ENCODE assay signal across 1 cellular context in the genomic region with DNA sequence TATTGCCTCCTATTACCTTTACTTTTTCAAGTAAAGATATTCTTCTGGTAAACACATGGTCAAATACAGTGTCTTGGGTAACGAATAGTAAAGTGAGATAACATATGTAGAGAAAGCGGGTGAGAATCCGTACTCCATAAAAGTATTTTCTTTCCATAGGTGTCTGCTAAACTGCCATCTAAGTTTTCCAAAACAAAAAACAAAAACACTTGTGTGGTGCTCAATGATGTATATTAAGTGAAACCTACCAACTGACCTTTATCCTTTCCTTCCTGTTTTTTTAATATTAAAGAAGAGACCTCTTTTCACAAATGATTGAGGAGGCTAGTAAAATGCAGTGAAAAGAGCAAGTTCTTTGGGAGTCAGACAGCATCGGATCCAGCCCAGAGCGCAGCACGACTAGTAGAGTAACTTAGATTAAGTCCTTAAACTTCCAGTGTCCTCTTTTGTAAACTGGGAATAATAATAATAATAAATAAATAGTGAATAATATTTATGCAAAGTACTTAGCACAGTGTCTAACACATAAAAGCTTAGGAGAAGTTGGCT.
TF ChIP-seq lines count a peak whose summit lies in the region.

No MANE protein-coding gene starts in this region.

TF ChIP-seq in GM23338, 12 proteins besides CTCF, POLR2A, EP300 and RAD21 (continued from another document):
- TF ChIP-seq, protein P1, sequence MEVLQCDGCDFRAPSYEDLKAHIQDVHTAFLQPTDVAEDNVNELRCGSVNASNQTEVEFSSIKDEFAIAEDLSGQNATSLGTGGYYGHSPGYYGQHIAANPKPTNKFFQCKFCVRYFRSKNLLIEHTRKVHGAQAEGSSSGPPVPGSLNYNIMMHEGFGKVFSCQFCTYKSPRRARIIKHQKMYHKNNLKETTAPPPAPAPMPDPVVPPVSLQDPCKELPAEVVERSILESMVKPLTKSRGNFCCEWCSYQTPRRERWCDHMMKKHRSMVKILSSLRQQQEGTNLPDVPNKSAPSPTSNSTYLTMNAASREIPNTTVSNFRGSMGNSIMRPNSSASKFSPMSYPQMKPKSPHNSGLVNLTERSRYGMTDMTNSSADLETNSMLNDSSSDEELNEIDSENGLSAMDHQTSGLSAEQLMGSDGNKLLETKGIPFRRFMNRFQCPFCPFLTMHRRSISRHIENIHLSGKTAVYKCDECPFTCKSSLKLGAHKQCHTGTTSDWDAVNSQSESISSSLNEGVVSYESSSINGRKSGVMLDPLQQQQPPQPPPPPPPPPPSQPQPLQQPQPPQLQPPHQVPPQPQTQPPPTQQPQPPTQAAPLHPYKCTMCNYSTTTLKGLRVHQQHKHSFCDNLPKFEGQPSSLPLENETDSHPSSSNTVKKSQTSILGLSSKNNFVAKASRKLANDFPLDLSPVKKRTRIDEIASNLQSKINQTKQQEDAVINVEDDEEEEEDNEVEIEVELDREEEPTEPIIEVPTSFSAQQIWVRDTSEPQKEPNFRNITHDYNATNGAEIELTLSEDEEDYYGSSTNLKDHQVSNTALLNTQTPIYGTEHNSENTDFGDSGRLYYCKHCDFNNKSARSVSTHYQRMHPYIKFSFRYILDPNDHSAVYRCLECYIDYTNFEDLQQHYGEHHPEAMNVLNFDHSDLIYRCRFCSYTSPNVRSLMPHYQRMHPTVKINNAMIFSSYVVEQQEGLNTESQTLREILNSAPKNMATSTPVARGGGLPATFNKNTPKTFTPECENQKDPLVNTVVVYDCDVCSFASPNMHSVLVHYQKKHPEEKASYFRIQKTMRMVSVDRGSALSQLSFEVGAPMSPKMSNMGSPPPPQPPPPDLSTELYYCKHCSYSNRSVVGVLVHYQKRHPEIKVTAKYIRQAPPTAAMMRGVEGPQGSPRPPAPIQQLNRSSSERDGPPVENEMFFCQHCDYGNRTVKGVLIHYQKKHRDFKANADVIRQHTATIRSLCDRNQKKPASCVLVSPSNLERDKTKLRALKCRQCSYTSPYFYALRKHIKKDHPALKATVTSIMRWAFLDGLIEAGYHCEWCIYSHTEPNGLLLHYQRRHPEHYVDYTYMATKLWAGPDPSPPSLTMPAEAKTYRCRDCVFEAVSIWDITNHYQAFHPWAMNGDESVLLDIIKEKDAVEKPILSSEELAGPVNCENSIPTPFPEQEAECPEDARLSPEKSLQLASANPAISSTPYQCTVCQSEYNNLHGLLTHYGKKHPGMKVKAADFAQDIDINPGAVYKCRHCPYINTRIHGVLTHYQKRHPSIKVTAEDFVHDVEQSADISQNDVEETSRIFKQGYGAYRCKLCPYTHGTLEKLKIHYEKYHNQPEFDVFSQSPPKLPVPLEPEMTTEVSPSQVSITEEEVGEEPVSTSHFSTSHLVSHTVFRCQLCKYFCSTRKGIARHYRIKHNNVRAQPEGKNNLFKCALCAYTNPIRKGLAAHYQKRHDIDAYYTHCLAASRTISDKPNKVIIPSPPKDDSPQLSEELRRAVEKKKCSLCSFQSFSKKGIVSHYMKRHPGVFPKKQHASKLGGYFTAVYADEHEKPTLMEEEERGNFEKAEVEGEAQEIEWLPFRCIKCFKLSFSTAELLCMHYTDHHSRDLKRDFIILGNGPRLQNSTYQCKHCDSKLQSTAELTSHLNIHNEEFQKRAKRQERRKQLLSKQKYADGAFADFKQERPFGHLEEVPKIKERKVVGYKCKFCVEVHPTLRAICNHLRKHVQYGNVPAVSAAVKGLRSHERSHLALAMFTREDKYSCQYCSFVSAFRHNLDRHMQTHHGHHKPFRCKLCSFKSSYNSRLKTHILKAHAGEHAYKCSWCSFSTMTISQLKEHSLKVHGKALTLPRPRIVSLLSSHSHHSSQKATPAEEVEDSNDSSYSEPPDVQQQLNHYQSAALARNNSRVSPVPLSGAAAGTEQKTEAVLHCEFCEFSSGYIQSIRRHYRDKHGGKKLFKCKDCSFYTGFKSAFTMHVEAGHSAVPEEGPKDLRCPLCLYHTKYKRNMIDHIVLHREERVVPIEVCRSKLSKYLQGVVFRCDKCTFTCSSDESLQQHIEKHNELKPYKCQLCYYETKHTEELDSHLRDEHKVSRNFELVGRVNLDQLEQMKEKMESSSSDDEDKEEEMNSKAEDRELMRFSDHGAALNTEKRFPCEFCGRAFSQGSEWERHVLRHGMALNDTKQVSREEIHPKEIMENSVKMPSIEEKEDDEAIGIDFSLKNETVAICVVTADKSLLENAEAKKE (CRISPR knock-in tag; IDR thresholded peaks at IDR 0.05): no peak
- no peak for TF ChIP-seq ZNF114 (CRISPR knock-in tag; IDR thresholded peaks at IDR 0.05)
- TF ChIP-seq, protein P2, sequence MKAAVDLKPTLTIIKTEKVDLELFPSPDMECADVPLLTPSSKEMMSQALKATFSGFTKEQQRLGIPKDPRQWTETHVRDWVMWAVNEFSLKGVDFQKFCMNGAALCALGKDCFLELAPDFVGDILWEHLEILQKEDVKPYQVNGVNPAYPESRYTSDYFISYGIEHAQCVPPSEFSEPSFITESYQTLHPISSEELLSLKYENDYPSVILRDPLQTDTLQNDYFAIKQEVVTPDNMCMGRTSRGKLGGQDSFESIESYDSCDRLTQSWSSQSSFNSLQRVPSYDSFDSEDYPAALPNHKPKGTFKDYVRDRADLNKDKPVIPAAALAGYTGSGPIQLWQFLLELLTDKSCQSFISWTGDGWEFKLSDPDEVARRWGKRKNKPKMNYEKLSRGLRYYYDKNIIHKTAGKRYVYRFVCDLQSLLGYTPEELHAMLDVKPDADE (IDR thresholded peaks at IDR 0.05): no peak
